17 cellular contexts compared by ENCODE assay signal in the genomic region with DNA sequence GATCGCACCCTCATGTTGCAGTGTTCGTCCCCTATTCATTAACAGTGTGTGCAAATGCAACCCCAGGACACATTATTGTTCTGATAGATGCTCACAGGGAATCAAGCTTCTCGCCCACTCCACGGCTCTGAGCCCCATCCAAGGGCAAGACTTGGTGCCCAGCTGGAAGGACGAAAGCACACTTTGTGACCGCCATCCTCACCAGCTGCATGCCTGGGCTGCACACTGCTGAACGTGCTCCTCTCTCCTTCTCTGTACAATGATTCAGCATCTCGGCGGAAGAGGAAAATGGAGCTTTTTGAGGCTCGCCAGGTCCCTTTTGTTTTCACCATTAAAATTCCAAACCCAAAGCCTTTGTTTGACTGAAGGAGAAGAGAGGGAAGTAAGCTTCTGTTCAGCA.
"Had no signal": no experiment of that assay in that cellular context is flagged by ENCODE, and none has a peak within 500 bp of the region (broad histone marks: within the 10 kb centered on the region; RNA-seq: fewer than 3 reads in every experiment).

No MANE protein-coding gene starts in this region.

- H3K27me3 ChIP-seq: ascending aorta, ovary, thyroid gland had no signal

- H3K36me3 ChIP-seq: ovary, right lobe of liver, thyroid gland had no signal

- H3K4me1 Mint-ChIP-seq: memory B cell had no signal

- DNase-seq: activated naive CD4-positive, alpha-beta T cell treated with anti-CD3 and anti-CD28 coated beads, Interleukin-2, amount 50 U/mL, for 16 hours; cortex of kidney; effector CD4-positive, alpha-beta T cell; mucosa of descending colon; naive B cell; ovary; stimulated activated CD4-positive, alpha-beta T cell treated with anti-CD3 and anti-CD28 coated beads, Interleukin-4, amount 100 ng/mL, for 24 hours; stimulated activated naive B cell treated with anti-CD40 and anti-IgM and Interleukin-4, amounts not matched to agents 10 μg/mL and 1 μg/mL and 100 μg/mL, for 72 hours; T-helper 1 cell; T-helper 9 cell; thyroid gland had no signal

- H3K4me3 ChIP-seq: ascending aorta, esophagus muscularis mucosa, mucosa of descending colon, ovary, right lobe of liver, thyroid gland had no signal

- H3K27me3 Mint-ChIP-seq: central memory CD8-positive, alpha-beta T cell; memory B cell; naive B cell; stimulated activated naive B cell treated with anti-CD40 and anti-IgM and Interleukin-4, amounts not matched to agents 10 μg/mL and 1 μg/mL and 100 μg/mL, for 72 hours had no signal

- H3K9me3 ChIP-seq: ascending aorta, esophagus muscularis mucosa, mucosa of descending colon, ovary, right lobe of liver, thyroid gland had no signal

- H3K4me3 Mint-ChIP-seq: central memory CD8-positive, alpha-beta T cell; memory B cell; naive B cell; neural crest cell; stimulated activated naive B cell treated with anti-CD40 and anti-IgM and Interleukin-4, amounts not matched to agents 10 μg/mL and 1 μg/mL and 100 μg/mL, for 72 hours had no signal

- H3K4me1 ChIP-seq: ascending aorta, esophagus muscularis mucosa, right lobe of liver, thyroid gland had no signal

- H3K27ac Mint-ChIP-seq: memory B cell; stimulated activated naive B cell treated with anti-CD40 and anti-IgM and Interleukin-4, amounts not matched to agents 10 μg/mL and 1 μg/mL and 100 μg/mL, for 72 hours had no signal

- H3K27ac ChIP-seq: ascending aorta, esophagus muscularis mucosa, ovary, right lobe of liver, thyroid gland had no signal

- H3K9me3 Mint-ChIP-seq: central memory CD8-positive, alpha-beta T cell; memory B cell; naive B cell; neural crest cell; stimulated activated naive B cell treated with anti-CD40 and anti-IgM and Interleukin-4, amounts not matched to agents 10 μg/mL and 1 μg/mL and 100 μg/mL, for 72 hours had no signal
